9 cellular contexts compared by ENCODE assay signal in the genomic region with DNA sequence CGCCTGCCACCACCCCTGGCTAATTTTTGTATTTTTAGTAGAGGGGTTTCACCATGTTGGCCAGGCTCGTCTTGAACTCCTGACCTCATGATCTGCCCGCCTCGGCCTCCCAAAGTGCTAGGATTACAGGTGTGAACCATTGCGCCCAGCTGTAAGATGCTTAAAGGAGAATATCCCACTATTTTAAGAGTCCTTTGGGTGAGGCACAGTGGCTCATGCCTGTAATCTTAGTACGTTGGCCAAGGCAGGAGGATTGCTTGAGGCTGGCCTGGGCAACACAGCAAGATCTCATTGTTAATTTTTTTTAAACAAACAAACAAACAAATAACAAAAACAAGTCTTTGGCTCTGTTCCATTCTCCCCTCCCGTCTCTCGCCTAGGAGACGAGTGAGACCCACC. TPM values are rescaled to one million over a fixed set of nuclear protein-coding genes. Genes with fewer than 3 reads are reported as not detected.
DNase-seq lines count a peak whose midpoint lies in the region; ATAC-seq and TF ChIP-seq lines count a peak whose summit lies in the region.
"Not testable (repeated sequence)": the region's sequence is repeated elsewhere in the genome, so short reads cannot be mapped to it uniquely, and the experiment has no call there.
"Had no signal": no experiment of that assay in that cellular context is flagged by ENCODE, and none has a peak within 500 bp of the region (broad histone marks: within the 10 kb centered on the region; RNA-seq: fewer than 3 reads in every experiment).

No MANE protein-coding gene starts in this region.

- not testable (repeated sequence) for H3K4me1 ChIP-seq in MM.1S (ENCODE audit: low read length); neural progenitor cell; thymus (ENCODE audit: control insufficient read depth, insufficient read depth, low read length)
- H3K4me1 ChIP-seq in body of pancreas (peaks cover 54% of the 10 kb centered on the region), hepatocyte (ENCODE audit: insufficient read depth) (peaks cover 18% of the 10 kb centered on the region)

- not testable (repeated sequence) for H3K36me3 ChIP-seq in MM.1S (replicated peaks; ENCODE audit: insufficient read depth, low read length); body of pancreas (replicated peaks in 1 of 2; ENCODE audit: insufficient read depth in 1 of 2, low read depth in 2 of 2); hepatocyte (replicated peaks; ENCODE audit: insufficient read depth, low read depth); neural progenitor cell; thymus (ENCODE audit: control insufficient read depth, insufficient read depth)

- H3K36me3 Mint-ChIP-seq in neural progenitor cell = not testable (repeated sequence)

- H3K27me3 ChIP-seq in MM.1S (replicated peaks; ENCODE audit: insufficient read depth, low read length) = peaks cover 21% of the 10 kb centered on the region
- not testable (repeated sequence) for H3K27me3 ChIP-seq in body of pancreas; hepatocyte; thymus (ENCODE audit: control insufficient read depth, insufficient read depth)
- H3K27me3 ChIP-seq in neural progenitor cell = peaks cover 21% of the 10 kb centered on the region

- H3K4me3 ChIP-seq in MM.1S (ENCODE audit: low read length); body of pancreas; hepatocyte; neural progenitor cell; thymus (ENCODE audit: low read length): not testable (repeated sequence)

- not testable (repeated sequence) for H3K9me3 ChIP-seq in MM.1S (replicated peaks; ENCODE audit: insufficient read depth, low read length); body of pancreas; hepatocyte (ENCODE audit: low read depth); neural progenitor cell (ENCODE audit: low read depth); thymus (ENCODE audit: control insufficient read depth)

- H3F3A ChIP-seq in MM.1S (ENCODE audit: insufficient read depth, low read length) = not testable (repeated sequence)
- H3F3A ChIP-seq in neural progenitor cell (ENCODE audit: low read depth) = peaks cover 14% of the 10 kb centered on the region

- 0 out of 2 replicates have a peak overlapping the region, but pooled peaks have one; percentile 80 for H2AFZ ChIP-seq in MM.1S (ENCODE audit: low read length)
- not testable (repeated sequence) for H2AFZ ChIP-seq in hepatocyte; neural progenitor cell (replicated peaks)

- not testable (repeated sequence) for H3K79me2 ChIP-seq in MM.1S (ENCODE audit: low read length); hepatocyte; neural progenitor cell (ENCODE audit: low read depth)

- WGBS in body of pancreas, 2 donors = 89 to 92% methylated on average over 9 of the region's 9 CpGs
- WGBS in hepatocyte (ENCODE audit: low lambda C conversion rate, missing lambda C conversion rate) = 91% methylated on average over 9 of the region's 9 CpGs
- 95% methylated on average over 9 of the region's 9 CpGs for WGBS in thymus

- intact Hi-C loops in body of pancreas (cut with DNase I) = loop anchor here (10.0 kb wide), 2 partner anchors 66 to 156 kb away; partner anchors contain the start of genes HSD3B7, ZNF646 and ZNF668

- not testable (repeated sequence) for DNase-seq in MM.1S; body of pancreas; hepatocyte (ENCODE audit: low spot score); neural progenitor cell (ENCODE audit: low spot score)

- H4K20me1 ChIP-seq in MM.1S (ENCODE audit: insufficient read depth, low read length); hepatocyte (ENCODE audit: insufficient read depth, poor library complexity, severe bottlenecking); neural progenitor cell (ENCODE audit: low read depth): not testable (repeated sequence)

- not testable (repeated sequence) for H3K9ac ChIP-seq in MM.1S (ENCODE audit: low read length); neural progenitor cell

- peak overlapping the region; percentile 10 for H3K27ac Mint-ChIP-seq in neural progenitor cell

- H3K9me3 Mint-ChIP-seq in neural progenitor cell = not testable (repeated sequence)

- H3K4me2 ChIP-seq in MM.1S (ENCODE audit: low read depth, low read length) = not testable (repeated sequence)
- peak overlapping the region; percentile 72 for H3K4me2 ChIP-seq in hepatocyte
- peak overlapping the region; percentile 69 for H3K4me2 ChIP-seq in neural progenitor cell

- H3K4me1 Mint-ChIP-seq in neural progenitor cell = peaks cover 23% of the 10 kb centered on the region

- not testable (repeated sequence) for TF ChIP-seq CTCF in C4-2B (conservative IDR thresholded peaks at IDR 0.05); MM.1S (IDR thresholded peaks at IDR 0.05; ENCODE audit: low read length); body of pancreas (IDR thresholded peaks at IDR 0.05); hepatocyte (IDR thresholded peaks at IDR 0.05; ENCODE audit: poor library complexity); neural progenitor cell (IDR thresholded peaks at IDR 0.05)

- H3K27me3 Mint-ChIP-seq in neural progenitor cell (ENCODE audit: insufficient read depth, low read depth) = peaks cover 12% of the 10 kb centered on the region

- H3K27ac ChIP-seq in C4-2B (peak overlapping the region; percentile 87), body of pancreas (peak overlapping the region; percentile 83 to 92 (median 92)), hepatocyte (peak overlapping the region; percentile 73), thymus (ENCODE audit: low read depth) (peak overlapping the region; percentile 22)
- H3K27ac ChIP-seq in MM.1S (ENCODE audit: low read length); neural progenitor cell: not testable (repeated sequence)

- not testable (repeated sequence) for ATAC-seq in body of pancreas

- not testable (repeated sequence) for TF ChIP-seq POLR2A in body of pancreas (IDR thresholded peaks at IDR 0.05)

- H3K4me3 Mint-ChIP-seq in neural progenitor cell = peak overlapping the region; percentile 82

- not testable (repeated sequence) for H3K9me2 ChIP-seq in MM.1S (replicated peaks; ENCODE audit: insufficient read depth, low read length); hepatocyte (replicated peaks; ENCODE audit: insufficient read depth)

RNA-seq across cellular contexts. Expression of gene PRSS8, which starts 5.5 kb away (rescaled TPM):
- total RNA-seq in body of pancreas (10 to 100 TPM; 75.5 to 81.7 TPM), hepatocyte (155 and 192 TPM in 2 replicates), neural progenitor cell (ENCODE audit: low replicate concordance) (2.7 and 17.6 TPM in 2 replicates)
- polyA plus RNA-seq in hepatocyte (297 and 320 TPM in 2 replicates), thymus (18.2 TPM)
- total RNA-seq: frontal cortex, natural killer cell, SK-MEL-5 had no signal

RNA-seq across cellular contexts. Expression of gene PRSS36, which starts 8.8 kb away (rescaled TPM):
- 10 to 100 TPM in 1 of 2 donors, under 1 TPM in 1; 0.52 to 65.3 TPM for total RNA-seq in body of pancreas
- total RNA-seq in hepatocyte = 0.63 and 2.9 TPM in 2 replicates
- polyA plus RNA-seq in hepatocyte = 1.4 and 2.1 TPM in 2 replicates
- 0.30 and 0.68 TPM in 2 replicates for total RNA-seq in neural progenitor cell (ENCODE audit: low replicate concordance)
- 4.3 TPM for polyA plus RNA-seq in thymus

RNA-seq across cellular contexts. Expression of gene KAT8, which starts 23.6 kb away (rescaled TPM):
- 10 to 100 TPM; 55.7 to 66.4 TPM for total RNA-seq in body of pancreas
- 44.2 and 53.4 TPM in 2 replicates for total RNA-seq in hepatocyte
- 33.9 and 34.8 TPM in 2 replicates for polyA plus RNA-seq in hepatocyte
- total RNA-seq in neural progenitor cell (ENCODE audit: low replicate concordance) = 59.7 and 71.7 TPM in 2 replicates
- 72.9 TPM for polyA plus RNA-seq in thymus

RNA-seq across cellular contexts. Expression of gene BCKDK, which starts 32.9 kb away (rescaled TPM):
- 10 to 100 TPM; 33.9 to 61.7 TPM for total RNA-seq in body of pancreas
- 27.3 and 30.9 TPM in 2 replicates for total RNA-seq in hepatocyte
- 62.1 and 75.2 TPM in 2 replicates for polyA plus RNA-seq in hepatocyte
- total RNA-seq in neural progenitor cell (ENCODE audit: low replicate concordance) = 19.8 and 38.1 TPM in 2 replicates
- 16.7 TPM for polyA plus RNA-seq in thymus

RNA-seq across cellular contexts. Expression of gene FUS, which starts 38.9 kb away (rescaled TPM):
- 10 to 100 TPM; 43.6 to 68.9 TPM for total RNA-seq in body of pancreas
- 39.7 and 47.4 TPM in 2 replicates for total RNA-seq in hepatocyte
- polyA plus RNA-seq in hepatocyte = 327 and 345 TPM in 2 replicates
- total RNA-seq in neural progenitor cell (ENCODE audit: low replicate concordance) = 81.7 and 127 TPM in 2 replicates
- polyA plus RNA-seq in thymus = 478 TPM
